22 cellular contexts compared by ENCODE assay signal in genomic region chr22:27388090-27388600, GRCh38.
DNase-seq lines count a peak whose midpoint lies in the region; ATAC-seq, FAIRE-seq and TF ChIP-seq lines count a peak whose summit lies in the region.
"Had no signal": no experiment of that assay in that cellular context is flagged by ENCODE, and none has a peak within 500 bp of the region (broad histone marks: within the 10 kb centered on the region; RNA-seq: fewer than 3 reads in every experiment).

No MANE protein-coding gene starts in this region.

- no peak overlapping the region for H3K4ac ChIP-seq in mesenchymal stem cell (ENCODE audit: low read depth in 1 of 2, low read length in 2 of 2)

- intact Hi-C loops in GM12878 (cut with micrococcal nuclease; ENCODE audit: unreplicated experiment) = no loop called here
- intact Hi-C loops in sciatic nerve (cut with DNase I) = no loop called here

- no peak overlapping the region for H4K91ac ChIP-seq in mesenchymal stem cell (ENCODE audit: low read length)

- no peaks in the 10 kb centered on the region for H3K79me1 ChIP-seq in mesenchymal stem cell (replicated peaks; ENCODE audit: low read length, poor library complexity, severe bottlenecking)

- H3K4me3 ChIP-seq in GM12865 (ENCODE audit: low read depth, low read length) (no peak overlapping the region), GM12878 (no peak overlapping the region), mesenchymal stem cell (ENCODE audit: insufficient read depth in 1 of 2, low read depth in 1 of 2, low read length in 2 of 2) (no peak overlapping the region)
- H3K4me3 ChIP-seq: PC-9, SJCRH30 had no signal

- H3K4me1 ChIP-seq in GM12878 (ENCODE audit: control insufficient read depth, insufficient read depth, low read length) (no peaks in the 10 kb centered on the region), mesenchymal stem cell (ENCODE audit: control insufficient read depth, insufficient read depth, low read depth, low read length) (peaks cover 11% of the 10 kb centered on the region)
- H3K4me1 ChIP-seq: BE2C had no signal

- TF ChIP-seq EP300 in GM12878 (IDR thresholded peaks at IDR 0.05; ENCODE audit: borderline replicate concordance in 1 of 2, control insufficient read depth in 1 of 2, low read depth in 2 of 2, low read length in 2 of 2) = no peak

- WGBS in GM12878 (ENCODE audit: insufficient coverage, insufficient replicate concordance, low lambda C conversion rate, missing lambda C conversion rate) = 2% methylated on average over 3 of the region's 3 CpGs
- 89% methylated on average over 3 of the region's 3 CpGs for WGBS in mesenchymal stem cell

- H3K27ac ChIP-seq in GM12878 (ENCODE audit: control insufficient read depth, insufficient read depth) (no peak overlapping the region), mesenchymal stem cell (ENCODE audit: low read length, poor library complexity, severe bottlenecking) (no peak overlapping the region)
- H3K27ac ChIP-seq: PC-9, SJCRH30 had no signal

- no peak for TF ChIP-seq POLR2A in GM12878 (IDR thresholded peaks at IDR 0.05; ENCODE audit: low read depth, low read length)

- TF ChIP-seq RAD21 in GM12878 (IDR thresholded peaks at IDR 0.05; ENCODE audit: insufficient read depth, low read depth, low read length) = no peak

- no peak overlapping the region for H3K23ac ChIP-seq in mesenchymal stem cell (ENCODE audit: low read length in 2 of 2)

- RAD21 ChIA-PET in GM12878 (lab: Charles Lee; ENCODE audit: unreplicated experiment) = no interaction called here

- no peak overlapping the region for H2BK12ac ChIP-seq in mesenchymal stem cell (ENCODE audit: low read length in 2 of 2)

- no peaks in the 10 kb centered on the region for H4K20me1 ChIP-seq in GM12878 (ENCODE audit: control insufficient read depth, insufficient read depth)

- H3K9me3 ChIP-seq in GM12878 (replicated peaks; ENCODE audit: control insufficient read depth, insufficient read depth, low read length) (no peaks in the 10 kb centered on the region), mesenchymal stem cell (ENCODE audit: control insufficient read depth, low read length) (no peaks in the 10 kb centered on the region)
- H3K9me3 ChIP-seq: BE2C, SJCRH30 had no signal

- no peaks in the 10 kb centered on the region for H3K79me2 ChIP-seq in GM12878 (ENCODE audit: control insufficient read depth, insufficient read depth, low read length)

- no peaks in the 10 kb centered on the region; a peak in 2 of 4 replicates for H3K27me3 ChIP-seq in GM12878 (replicated peaks in 1 of 2; ENCODE audit: control insufficient read depth in 2 of 2, insufficient read depth in 2 of 2, low read length in 1 of 2)
- H3K27me3 ChIP-seq in mesenchymal stem cell (ENCODE audit: control insufficient read depth in 1 of 2, insufficient read depth in 1 of 2, low read length in 2 of 2) = peaks cover 10 to 78% of the 10 kb centered on the region in 2 experiments
- H3K27me3 ChIP-seq: SJCRH30 had no signal

- SMC1A ChIA-PET in GM12878 (lab: Charles Lee; ENCODE audit: uncharacterized antibody, unreplicated experiment) = no interaction called here

- no peak overlapping the region for H3K9ac ChIP-seq in GM12878 (ENCODE audit: control insufficient read depth, insufficient read depth, low read length)
- no peak overlapping the region for H3K9ac ChIP-seq in mesenchymal stem cell (ENCODE audit: low read length)

- FAIRE-seq in GM12878 (lab: Jason Lieb, UNC) = no peak
- FAIRE-seq: GM12892, GM18507 had no signal

- H3K36me3 ChIP-seq in GM12878 (ENCODE audit: control insufficient read depth in 2 of 2, insufficient read depth in 2 of 2, low read length in 1 of 2) (no peaks in the 10 kb centered on the region), mesenchymal stem cell (ENCODE audit: control insufficient read depth in 1 of 2, insufficient read depth in 2 of 2, low read depth in 1 of 2, low read length in 2 of 2) (no peaks in the 10 kb centered on the region)
- H3K36me3 ChIP-seq: BE2C, SJCRH30 had no signal

- H2BK5ac ChIP-seq in mesenchymal stem cell (ENCODE audit: low read depth, low read length, poor library complexity, severe bottlenecking) = no peak overlapping the region

- H2AK5ac ChIP-seq in mesenchymal stem cell (ENCODE audit: low read length, severe bottlenecking) = peak overlapping the region; percentile 47

- H2BK15ac ChIP-seq in mesenchymal stem cell (ENCODE audit: low read depth, poor library complexity, severe bottlenecking) = no peak overlapping the region

- no peak overlapping the region for H3K18ac ChIP-seq in mesenchymal stem cell (ENCODE audit: low read depth in 1 of 2, low read length in 2 of 2)

- H3K4me2 ChIP-seq in GM12878 (ENCODE audit: control insufficient read depth, insufficient read depth) (no peak overlapping the region), mesenchymal stem cell (ENCODE audit: low read length, poor library complexity, severe bottlenecking) (no peak overlapping the region)
- H3K4me2 ChIP-seq: PC-9 had no signal

- ATAC-seq in GM12878 (peak; percentile 69), sciatic nerve (no peak), HG02885 (IDR thresholded peaks at IDR 0.05; ENCODE audit: poor library complexity, unreplicated experiment) (no peak), GM18511 (IDR thresholded peaks at IDR 0.05; ENCODE audit: unreplicated experiment) (no peak), GM18861 (IDR thresholded peaks at IDR 0.05; ENCODE audit: unreplicated experiment) (no peak)

- H2AFZ ChIP-seq in GM12878 (ENCODE audit: control insufficient read depth, low read depth, low read length) (no peak overlapping the region), mesenchymal stem cell (ENCODE audit: low read depth, low read length) (no peak overlapping the region)
- H2AFZ ChIP-seq: PC-9 had no signal

- no TSS peak for BruUV-seq in GM12878 (replicated peaks; lab: Mats Ljungman, UMichigan)

- H3K14ac ChIP-seq in mesenchymal stem cell (ENCODE audit: low read length in 2 of 2) = no peak overlapping the region

- in situ Hi-C loops in GM12878 (cut with MboI) = no loop called here

- no peak overlapping the region for H2BK120ac ChIP-seq in mesenchymal stem cell (ENCODE audit: low read depth, low read length)

- H4K8ac ChIP-seq in mesenchymal stem cell (ENCODE audit: low read length) = no peak overlapping the region

- no peak for TF ChIP-seq CTCF in GM12865 (IDR thresholded peaks at IDR 0.05; ENCODE audit: insufficient read depth, low read depth, low read length, missing control alignments)
- no peak for TF ChIP-seq CTCF in GM12878 (IDR thresholded peaks at IDR 0.05 in 2 of 3, conservative IDR thresholded peaks at IDR 0.05 in 1 of 3; ENCODE audit: control insufficient read depth in 2 of 3, extremely low read depth in 1 of 3, insufficient read depth in 1 of 3, low read depth in 3 of 3, low read length in 3 of 3)

- DNase-seq in GM12865 (ENCODE audit: low read depth) (peak; percentile 21), GM12878 (ENCODE audit: low read depth, low spot score) (no peak), mesenchymal stem cell (no peak), sciatic nerve (ENCODE audit: low spot score) (peak; percentile 35), HEK293T (ENCODE audit: extremely low spot score) (no peak)
- DNase-seq: BE2C; CD4-positive, alpha-beta memory T cell; GF-D8; H7; Kasumi-1; MM.1S; NCI-H1092 treated with DMSO at 0.1 percent for 48 hours; NCI-H1694; NCI-H510A treated with DMSO at 0.1 percent for 48 hours; NCI-H774; PC-9; SJCRH30 had no signal

- CTCF ChIA-PET in GM12878 (lab: Yijun Ruan, JAX) (no interaction called here), HEK293T (lab: Yijun Ruan, JAX) (no interaction called here)

- POLR2A ChIA-PET in GM12878 (lab: Charles Lee) (no interaction called here), HEK293T (lab: Yijun Ruan, JAX) (no interaction called here)

TF ChIP-seq in GM12878, 131 proteins besides CTCF, POLR2A, EP300 and RAD21:
- TF ChIP-seq MEF2B (IDR thresholded peaks at IDR 0.05; ENCODE audit: partially characterized antibody, poor library complexity, severe bottlenecking) (peak; percentile 41), CREB1 (IDR thresholded peaks at IDR 0.05; ENCODE audit: low read depth) (no peak)
TF ChIP-seq in GM12878: peak in this region for 1.

TF ChIP-seq in HEK293T, 16 proteins besides CTCF, POLR2A, EP300 and RAD21:
- no peak for TF ChIP-seq CTBP1 (IDR thresholded peaks at IDR 0.05; ENCODE audit: borderline replicate concordance)

Comparison
In these comparisons a context has a peak if more than half of its experiments do, and no peak if none do; other contexts are left out.
1. DNase-seq: peak in GM12865 (single experiment) and sciatic nerve (single experiment); none in GM12878 (single experiment), mesenchymal stem cell (single experiment) and HEK293T (single experiment).